Comparison of ENCODE assay signal across 10 cellular contexts in the genomic region with DNA sequence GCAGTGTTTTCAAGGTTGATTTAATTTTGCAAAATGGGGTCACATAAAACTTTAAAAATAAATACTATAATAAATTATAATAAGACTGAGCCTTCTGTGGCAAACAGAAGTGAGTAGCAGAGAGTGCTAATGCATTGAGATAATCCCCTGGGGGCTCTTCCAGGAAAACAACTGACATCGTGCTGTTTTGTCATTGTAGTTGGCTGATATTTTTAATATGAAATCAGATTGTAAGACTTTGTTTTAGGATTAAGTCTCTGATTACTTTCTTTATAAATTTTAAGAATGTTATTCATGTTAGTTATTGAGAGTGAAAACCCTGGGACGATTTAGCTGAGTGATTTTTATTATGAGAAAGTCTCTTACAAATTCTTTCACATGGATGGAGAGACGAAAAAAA.
DNase-seq lines count a peak whose midpoint lies in the region; ATAC-seq and TF ChIP-seq lines count a peak whose summit lies in the region.
"Had no signal": no experiment of that assay in that cellular context is flagged by ENCODE, and none has a peak within 500 bp of the region (broad histone marks: within the 10 kb centered on the region; RNA-seq: fewer than 3 reads in every experiment).

No MANE protein-coding gene starts in this region.

- H3K36me3 ChIP-seq in endodermal cell (ENCODE audit: control insufficient read depth, insufficient read depth, low read length), result no peaks in the 10 kb centered on the region
- H3K36me3 ChIP-seq in osteoblast (ENCODE audit: insufficient read depth, low read length), result no peaks in the 10 kb centered on the region
- no peaks in the 10 kb centered on the region for H3K36me3 ChIP-seq in vagina

- H3K36me3 Mint-ChIP-seq in natural killer cell (no peaks in the 10 kb centered on the region), endodermal cell (ENCODE audit: low read depth) (peaks cover 8% of the 10 kb centered on the region)
- no peaks in the 10 kb centered on the region for H3K36me3 Mint-ChIP-seq in natural killer cell treated with Interleukin-12 subunit alpha and Interleukin-12 subunit beta and Interleukin-15 and Interleukin-18, amount 100 ng/mL, for 72 hours

- H3K9me3 Mint-ChIP-seq in natural killer cell, result no peaks in the 10 kb centered on the region
- H3K9me3 Mint-ChIP-seq in natural killer cell treated with Interleukin-12 subunit alpha and Interleukin-12 subunit beta and Interleukin-15 and Interleukin-18, amount 100 ng/mL, for 72 hours, result no peaks in the 10 kb centered on the region
- H3K9me3 Mint-ChIP-seq in endodermal cell, result no peaks in the 10 kb centered on the region

- no peak overlapping the region for H3K9ac ChIP-seq in endodermal cell (ENCODE audit: extremely low read depth, low read length, poor library complexity, severe bottlenecking)

- WGBS in endodermal cell (ENCODE audit: insufficient coverage in 1 of 2, insufficient read length in 1 of 2), 2 experiments, result 39 to 55% methylated on average over 3 of the region's 3 CpGs

- H2AFZ ChIP-seq in osteoblast (ENCODE audit: low read length), result no peak overlapping the region

- H3K27ac ChIP-seq in endodermal cell (ENCODE audit: low read depth, low read length), result peak overlapping the region; percentile 98
- peak overlapping the region; percentile 92 for H3K27ac ChIP-seq in osteoblast (ENCODE audit: low read depth, low read length)
- H3K27ac ChIP-seq in vagina, result peak overlapping the region; percentile 76

- H3K27ac Mint-ChIP-seq in natural killer cell, result peak overlapping the region; percentile 30 to 69
- peak overlapping the region in 1 of 2 donors; percentile 42 for H3K27ac Mint-ChIP-seq in natural killer cell treated with Interleukin-12 subunit alpha and Interleukin-12 subunit beta and Interleukin-15 and Interleukin-18, amount 100 ng/mL, for 72 hours
- peak overlapping the region; percentile 86 for H3K27ac Mint-ChIP-seq in endodermal cell

- H3K4me1 ChIP-seq in endodermal cell (ENCODE audit: control insufficient read depth, insufficient read depth, low read length) (peaks cover 47% of the 10 kb centered on the region), osteoblast (ENCODE audit: insufficient read depth, low read length) (peaks cover 63% of the 10 kb centered on the region), vagina (peaks cover 93% of the 10 kb centered on the region)

- H3K4me3 Mint-ChIP-seq in natural killer cell (no peak overlapping the region), endodermal cell (no peak overlapping the region)
- no peak overlapping the region for H3K4me3 Mint-ChIP-seq in natural killer cell treated with Interleukin-12 subunit alpha and Interleukin-12 subunit beta and Interleukin-15 and Interleukin-18, amount 100 ng/mL, for 72 hours

- DNase-seq in natural killer cell (no peak), endodermal cell (no peak), osteoblast (ENCODE audit: insufficient read length, low spot score, missing footprints) (no peak), vagina (ENCODE audit: extremely low spot score in 2 of 2) (no peak), NCI-H187 treated with DMSO at 0.1 percent for 48 hours (lab: John Stamatoyannopoulos, UW) (no peak), NCI-H2227 (lab: John Stamatoyannopoulos, UW; ENCODE audit: unreplicated experiment) (no peak), medulla oblongata (ENCODE audit: extremely low spot score) (no peak)
- no peak for DNase-seq in natural killer cell treated with Interleukin-12 subunit alpha and Interleukin-12 subunit beta and Interleukin-15 and Interleukin-18, amount 100 ng/mL, for 72 hours (ENCODE audit: low spot score)
- DNase-seq: NCI-H2227 treated with DMSO at 0.1 percent for 48 hours had no signal

- H3K4me3 ChIP-seq in endodermal cell (ENCODE audit: low read length) (no peak overlapping the region), osteoblast (ENCODE audit: insufficient read depth, low read length) (no peak overlapping the region), vagina (no peak overlapping the region)

- no peak overlapping the region for H3K4me2 ChIP-seq in osteoblast (ENCODE audit: insufficient read depth, low read length)

- H3K9me3 ChIP-seq in endodermal cell (ENCODE audit: control insufficient read depth, low read length), result no peaks in the 10 kb centered on the region
- H3K9me3 ChIP-seq in osteoblast (ENCODE audit: low read depth, low read length), result no peaks in the 10 kb centered on the region
- H3K9me3 ChIP-seq in vagina, result no peaks in the 10 kb centered on the region

- peaks cover 84% of the 10 kb centered on the region for H3K79me2 ChIP-seq in osteoblast (ENCODE audit: insufficient read depth, low read length)

- H3K4me1 Mint-ChIP-seq in natural killer cell (peaks cover 60 to 68% of the 10 kb centered on the region in 2 donors), endodermal cell (peaks cover 55% of the 10 kb centered on the region)
- peaks cover 46 to 55% of the 10 kb centered on the region in 2 donors for H3K4me1 Mint-ChIP-seq in natural killer cell treated with Interleukin-12 subunit alpha and Interleukin-12 subunit beta and Interleukin-15 and Interleukin-18, amount 100 ng/mL, for 72 hours (ENCODE audit: low read depth in 2 of 2)

- TF ChIP-seq POLR2A in vagina (IDR thresholded peaks at IDR 0.05), result no peak

- intact Hi-C loops in natural killer cell (cut with micrococcal nuclease) (no loop called here), vagina (cut with DNase I) (no loop called here)

- no peak for TF ChIP-seq CTCF in natural killer cell (IDR thresholded peaks at IDR 0.05)
- no peak for TF ChIP-seq CTCF in endodermal cell (conservative IDR thresholded peaks at IDR 0.05)
- TF ChIP-seq CTCF in osteoblast (IDR thresholded peaks at IDR 0.05; ENCODE audit: extremely low read depth, low read depth, low read length), result no peak
- TF ChIP-seq CTCF in vagina (IDR thresholded peaks at IDR 0.05), result no peak

- H3K27me3 Mint-ChIP-seq in natural killer cell (ENCODE audit: low read depth in 2 of 2) (no peaks in the 10 kb centered on the region), endodermal cell (ENCODE audit: insufficient read depth) (no peaks in the 10 kb centered on the region)
- H3K27me3 Mint-ChIP-seq in natural killer cell treated with Interleukin-12 subunit alpha and Interleukin-12 subunit beta and Interleukin-15 and Interleukin-18, amount 100 ng/mL, for 72 hours, result no peaks in the 10 kb centered on the region

- H3K27me3 ChIP-seq in endodermal cell (ENCODE audit: control insufficient read depth, insufficient read depth, low read length, poor library complexity, severe bottlenecking) (no peaks in the 10 kb centered on the region), osteoblast (ENCODE audit: insufficient read depth, low read length) (no peaks in the 10 kb centered on the region), vagina (no peaks in the 10 kb centered on the region)

- no peak for ATAC-seq in natural killer cell
- ATAC-seq in natural killer cell treated with Interleukin-12 subunit alpha and Interleukin-12 subunit beta and Interleukin-15 and Interleukin-18, amount 100 ng/mL, for 72 hours, result no peak
- ATAC-seq: activated CD4-positive, CD25-positive, alpha-beta regulatory T cell treated with anti-CD3 and anti-CD28 coated beads, Interleukin-2, amount 50 U/mL, for 24 hours had no signal

- peaks cover 18% of the 10 kb centered on the region for H4K20me1 ChIP-seq in osteoblast (ENCODE audit: insufficient read depth, low read length)
